In genomic region chr19:54756199-54757110, GRCh38 we compare ENCODE assay signal across 2 cellular contexts. TPM values are rescaled to one million over a fixed set of nuclear protein-coding genes. Genes with fewer than 3 reads are reported as not detected.
"Had no signal": no experiment of that assay in that cellular context is flagged by ENCODE, and none has a peak within 500 bp of the region (broad histone marks: within the 10 kb centered on the region; RNA-seq: fewer than 3 reads in every experiment).

No MANE protein-coding gene starts in this region.

RNA-seq across cellular contexts. Expression of gene KIR2DL1, which starts 13.1 kb away (rescaled TPM):
- total RNA-seq: G401, GM12878 had no signal

RNA-seq across cellular contexts. Expression of gene KIR2DL3, which starts 18.1 kb away (rescaled TPM):
- total RNA-seq: G401, GM12878 had no signal

RNA-seq across cellular contexts. Expression of gene KIR3DL3, which starts 32.2 kb away (rescaled TPM):
- total RNA-seq: G401, GM12878 had no signal
- polyA plus RNA-seq: GM12878 had no signal

RNA-seq across cellular contexts. Expression of gene KIR2DL4, which starts 47.0 kb away (rescaled TPM):
- total RNA-seq: G401, GM12878 had no signal

RNA-seq across cellular contexts. Expression of gene KIR3DL1, which starts 59.8 kb away (rescaled TPM):
- total RNA-seq: G401, GM12878 had no signal
